ENCODE assay signal across 20 cellular contexts in genomic region chr16:86819523-86819887, GRCh38.
A peak's percentile ranks its signal among the peaks of the same experiment; 100 is the strongest.
DNase-seq lines count a peak whose midpoint lies in the region; ATAC-seq and TF ChIP-seq lines count a peak whose summit lies in the region.
"Had no signal": no experiment of that assay in that cellular context is flagged by ENCODE, and none has a peak within 500 bp of the region (broad histone marks: within the 10 kb centered on the region; RNA-seq: fewer than 3 reads in every experiment).

No MANE protein-coding gene starts in this region.

- H3K9me3 ChIP-seq in GM23248 (ENCODE audit: low read depth) (no peaks in the 10 kb centered on the region), adipocyte (ENCODE audit: control insufficient read depth, low read length) (peaks cover 13% of the 10 kb centered on the region), skeletal muscle satellite cell (replicated peaks; ENCODE audit: low read length) (no peaks in the 10 kb centered on the region)
- H3K9me3 ChIP-seq: left lung, testis had no signal

- H3K27ac Mint-ChIP-seq in activated naive CD4-positive, alpha-beta T cell treated with anti-CD3 and anti-CD28 coated beads, Interleukin-2, amount 50 U/mL, for 72 hours: no peak overlapping the region
- H3K27ac Mint-ChIP-seq: activated T-helper 17 cell treated with anti-CD3 and anti-CD28 coated beads, Interleukin-2, amount 50 U/mL, for 72 hours; CD8-positive, alpha-beta T cell; dendritic cell treated with granulocyte-macrophage colony-stimulating factor and Interleukin-4, amounts not matched to agents 40 ng/mL and 50 ng/mL, for 4 days had no signal

- DNase-seq in GM23248 (peak; percentile 36), adipocyte (ENCODE audit: low read depth) (peak; percentile 8), fibroblast of the aortic adventitia (ENCODE audit: low read depth) (peak; percentile 16), A172 (ENCODE audit: low spot score) (no peak)
- no peak for DNase-seq in activated naive CD4-positive, alpha-beta T cell treated with anti-CD3 and anti-CD28 coated beads, Interleukin-2, amount 50 U/mL, for 72 hours (ENCODE audit: low spot score in 2 of 2)
- DNase-seq: activated CD4-positive, alpha-beta T cell treated with anti-CD3 and anti-CD28 coated beads, Interleukin-2, amount 50 U/mL, for 48 hours; amniotic stem cell; CD8-positive, alpha-beta T cell; GOT3; left lung; naive B cell; NCI-H2029; NCI-H526; stimulated activated CD4-positive, alpha-beta T cell treated with anti-CD3 and anti-CD28 coated beads, Interleukin-2, amount 100 ng/mL, for 24 hours; testis had no signal

- no peaks in the 10 kb centered on the region for H3K9me2 ChIP-seq in GM23248 (ENCODE audit: insufficient read depth)

- H3K27ac ChIP-seq in GM23248: no peak overlapping the region
- H3K27ac ChIP-seq: left lung, testis had no signal

- H3K36me3 Mint-ChIP-seq in activated naive CD4-positive, alpha-beta T cell treated with anti-CD3 and anti-CD28 coated beads, Interleukin-2, amount 50 U/mL, for 72 hours: no peaks in the 10 kb centered on the region
- H3K36me3 Mint-ChIP-seq: CD8-positive, alpha-beta T cell; naive B cell had no signal

- in situ Hi-C loops in GM23248 (cut with MboI): no loop called here

- H3K27me3 ChIP-seq in GM23248 (replicated peaks; ENCODE audit: insufficient read depth): peaks cover 74% of the 10 kb centered on the region
- peaks cover 85% of the 10 kb centered on the region for H3K27me3 ChIP-seq in adipocyte (replicated peaks; ENCODE audit: control insufficient read depth, insufficient read depth, low read length)
- H3K27me3 ChIP-seq in skeletal muscle satellite cell (ENCODE audit: control insufficient read depth, insufficient read depth, low read length): peaks cover 29% of the 10 kb centered on the region
- H3K27me3 ChIP-seq: testis had no signal

- H3K79me2 ChIP-seq in GM23248 (ENCODE audit: insufficient read depth): no peaks in the 10 kb centered on the region

- WGBS in GM23248 (ENCODE audit: low coverage in 1 of 2, low lambda C conversion rate in 2 of 2, missing lambda C conversion rate in 2 of 2), 2 experiments: 32 to 36% methylated on average over 3 to 4 of the region's 4 CpGs

- H3K4me1 ChIP-seq in GM23248 (ENCODE audit: insufficient read depth) (no peaks in the 10 kb centered on the region), adipocyte (ENCODE audit: control insufficient read depth, insufficient read depth, low read length) (no peaks in the 10 kb centered on the region), skeletal muscle satellite cell (ENCODE audit: control insufficient read depth, insufficient read depth, low read length) (peaks cover 37% of the 10 kb centered on the region)
- H3K4me1 ChIP-seq: left lung, testis had no signal

- TF ChIP-seq CTCF in fibroblast of the aortic adventitia (IDR thresholded peaks at IDR 0.05; ENCODE audit: insufficient read depth, low read length): peak; percentile 36

- no peaks in the 10 kb centered on the region for H3F3A ChIP-seq in GM23248 (ENCODE audit: insufficient read depth)

- no peak for ATAC-seq in HG03108 (IDR thresholded peaks at IDR 0.05; ENCODE audit: unreplicated experiment)
- ATAC-seq in activated naive CD4-positive, alpha-beta T cell treated with anti-CD3 and anti-CD28 coated beads, Interleukin-2, amount 50 U/mL, for 72 hours: no peak
- ATAC-seq: activated T-helper 17 cell treated with anti-CD3 and anti-CD28 coated beads, Interleukin-2, amount 50 U/mL, for 72 hours; CD8-positive, alpha-beta T cell; esophagus mucosa; left lung had no signal

- H2AFZ ChIP-seq in GM23248: no peak overlapping the region

- H4K20me1 ChIP-seq in GM23248 (ENCODE audit: insufficient read depth): no peaks in the 10 kb centered on the region

- H3K4me2 ChIP-seq in GM23248 (ENCODE audit: unreplicated experiment) (no peak overlapping the region), skeletal muscle satellite cell (ENCODE audit: low read length) (peak overlapping the region; percentile 60)

- H3K36me3 ChIP-seq in GM23248 (ENCODE audit: low read depth) (no peaks in the 10 kb centered on the region), adipocyte (ENCODE audit: control insufficient read depth, insufficient read depth, low read length, severe bottlenecking) (no peaks in the 10 kb centered on the region), skeletal muscle satellite cell (ENCODE audit: insufficient read depth, low read length) (no peaks in the 10 kb centered on the region)
- H3K36me3 ChIP-seq: left lung had no signal

- H3K9me3 Mint-ChIP-seq in activated naive CD4-positive, alpha-beta T cell treated with anti-CD3 and anti-CD28 coated beads, Interleukin-2, amount 50 U/mL, for 72 hours: no peaks in the 10 kb centered on the region
- H3K9me3 Mint-ChIP-seq: activated T-helper 17 cell treated with anti-CD3 and anti-CD28 coated beads, Interleukin-2, amount 50 U/mL, for 72 hours; CD8-positive, alpha-beta T cell; dendritic cell treated with granulocyte-macrophage colony-stimulating factor and Interleukin-4, amounts not matched to agents 40 ng/mL and 50 ng/mL, for 4 days; naive B cell had no signal

- no peak overlapping the region for H3K9ac ChIP-seq in GM23248
- no peak overlapping the region for H3K9ac ChIP-seq in adipocyte (ENCODE audit: low read length)
- no peak overlapping the region for H3K9ac ChIP-seq in skeletal muscle satellite cell (ENCODE audit: low read depth, low read length)

- H3K4me3 ChIP-seq in GM23248 (no peak overlapping the region), adipocyte (ENCODE audit: low read length) (no peak overlapping the region), fibroblast of the aortic adventitia (ENCODE audit: low read depth, low read length) (no peak overlapping the region), skeletal muscle satellite cell (ENCODE audit: low read length) (no peak overlapping the region)
- H3K4me3 ChIP-seq: left lung, testis had no signal

Comparison
In these comparisons a context has a peak if more than half of its experiments do, and no peak if none do; other contexts are left out.
1. DNase-seq: peak in GM23248 (single experiment), adipocyte (single experiment) and fibroblast of the aortic adventitia (single experiment); none in A172 (single experiment) and activated naive CD4-positive, alpha-beta T cell treated with anti-CD3 and anti-CD28 coated beads, Interleukin-2, amount 50 U/mL, for 72 hours (0 of 2).